Comparison of ENCODE assay signal across 27 cellular contexts in genomic region chr11:66904561-66904960, GRCh38. TPM values are rescaled to one million over a fixed set of nuclear protein-coding genes. Genes with fewer than 3 reads are reported as not detected.
DNase-seq lines count a peak whose midpoint lies in the region; ATAC-seq, FAIRE-seq and TF ChIP-seq lines count a peak whose summit lies in the region.
"Had no signal": no experiment of that assay in that cellular context is flagged by ENCODE, and none has a peak within 500 bp of the region (broad histone marks: within the 10 kb centered on the region; RNA-seq: fewer than 3 reads in every experiment).

No MANE protein-coding gene starts in this region.

- POLR2A ChIA-PET in SK-N-SH (lab: Yijun Ruan, JAX): no interaction called here

- no peaks in the 10 kb centered on the region for H3K4me1 ChIP-seq in SK-N-SH (ENCODE audit: control insufficient read depth in 1 of 2, insufficient read depth in 2 of 2, low read depth in 1 of 2, low read length in 1 of 2)

- no peaks in the 10 kb centered on the region for H3K9me3 ChIP-seq in SK-N-SH
- H3K9me3 ChIP-seq: MG63 had no signal

- CTCF ChIA-PET in SK-N-SH (lab: Yijun Ruan, JAX): no interaction called here

- in situ Hi-C loops in astrocyte of the spinal cord (cut with HindIII; ENCODE audit: low sequenced_read_pairs): no loop called here

- TF ChIP-seq RAD21 in SK-N-SH (IDR thresholded peaks at IDR 0.05; ENCODE audit: low read length): no peak

- H3K36me3 Mint-ChIP-seq in activated CD4-positive, alpha-beta T cell treated with anti-CD3 and anti-CD28 coated beads, Interleukin-2, amount 10 ng/mL, durations not matched to agents 24 days and 14 days (ENCODE audit: low read depth): no peaks in the 10 kb centered on the region
- H3K36me3 Mint-ChIP-seq: activated naive CD4-positive, alpha-beta T cell treated with anti-CD3 and anti-CD28 coated beads, Interleukin-2, amount 50 U/mL, for 24 hours; CD4-positive, alpha-beta memory T cell had no signal

- H3F3A ChIP-seq in SK-N-SH (replicated peaks; ENCODE audit: insufficient read depth): no peaks in the 10 kb centered on the region

- no peak overlapping the region for H3K9ac ChIP-seq in SK-N-SH

- no peaks in the 10 kb centered on the region for H4K20me1 ChIP-seq in SK-N-SH (ENCODE audit: insufficient read depth)

- H3K27me3 ChIP-seq in SK-N-SH (ENCODE audit: insufficient read depth): no peaks in the 10 kb centered on the region
- H3K27me3 ChIP-seq: dorsolateral prefrontal cortex, MG63 had no signal

- no peak overlapping the region for H3K27ac ChIP-seq in SK-N-SH (ENCODE audit: low read depth in 2 of 2, low read length in 1 of 2)
- H3K27ac ChIP-seq: SK-N-MC had no signal

- H3K36me3 ChIP-seq in SK-N-SH (replicated peaks in 1 of 2; ENCODE audit: control insufficient read depth in 1 of 2, insufficient read depth in 2 of 2, low read length in 1 of 2): no peaks in the 10 kb centered on the region
- H3K36me3 ChIP-seq: MG63 had no signal

- H3K27me3 Mint-ChIP-seq in activated CD4-positive, alpha-beta T cell treated with anti-CD3 and anti-CD28 coated beads, Interleukin-2, amount 10 ng/mL, durations not matched to agents 24 days and 14 days: peaks cover 2% of the 10 kb centered on the region
- H3K27me3 Mint-ChIP-seq: activated CD4-positive, alpha-beta memory T cell treated with anti-CD3 and anti-CD28 coated beads, Interleukin-2, amount 10 ng/mL, durations not matched to agents 7 days and 5 days; activated naive CD4-positive, alpha-beta T cell treated with anti-CD3 and anti-CD28 coated beads, Interleukin-2, amount 50 U/mL, for 24 hours; CD4-positive, alpha-beta memory T cell had no signal

- no peak overlapping the region for H3K4me3 Mint-ChIP-seq in activated CD4-positive, alpha-beta T cell treated with anti-CD3 and anti-CD28 coated beads, Interleukin-2, amount 10 ng/mL, durations not matched to agents 24 days and 14 days
- H3K4me3 Mint-ChIP-seq: activated CD4-positive, alpha-beta memory T cell treated with anti-CD3 and anti-CD28 coated beads, Interleukin-2, amount 10 ng/mL, durations not matched to agents 7 days and 5 days; activated naive CD4-positive, alpha-beta T cell treated with anti-CD3 and anti-CD28 coated beads, Interleukin-2, amount 50 U/mL, for 24 hours; CD4-positive, alpha-beta memory T cell; nephron progenitor cell had no signal

- H2AFZ ChIP-seq in SK-N-SH (ENCODE audit: low read depth): no peak overlapping the region

- 87% methylated on average over 6 of the region's 6 CpGs for WGBS in SK-N-SH (ENCODE audit: low lambda C conversion rate)

- H3K4me3 ChIP-seq in SK-N-SH (ENCODE audit: low read depth in 2 of 2, low read length in 1 of 2): no peak overlapping the region
- no peak overlapping the region for H3K4me3 ChIP-seq in astrocyte of the spinal cord (ENCODE audit: low read depth, low read length)
- H3K4me3 ChIP-seq: dorsolateral prefrontal cortex, K562, MG63, SK-N-MC, smooth muscle cell had no signal

- TF ChIP-seq EP300 in SK-N-SH (IDR thresholded peaks at IDR 0.05; ENCODE audit: borderline replicate concordance in 1 of 2, low read depth in 1 of 2, low read length in 1 of 2): no peak

- no peak overlapping the region for H3K27ac Mint-ChIP-seq in activated CD4-positive, alpha-beta T cell treated with anti-CD3 and anti-CD28 coated beads, Interleukin-2, amount 10 ng/mL, durations not matched to agents 24 days and 14 days
- H3K27ac Mint-ChIP-seq: activated CD4-positive, alpha-beta memory T cell treated with anti-CD3 and anti-CD28 coated beads, Interleukin-2, amount 10 ng/mL, durations not matched to agents 7 days and 5 days; activated naive CD4-positive, alpha-beta T cell treated with anti-CD3 and anti-CD28 coated beads, Interleukin-2, amount 50 U/mL, for 24 hours; activated T-helper 2 cell treated with anti-CD3 and anti-CD28 coated beads, Interferon-gamma antibody, Interleukin-2, Interleukin-4, amounts not matched to agents 10 μg/mL and 5 μg/mL and 100 μg/mL, durations not matched to agents 14 hours and 24 hours and 36 hours; nephron progenitor cell had no signal

- intact Hi-C loops in activated CD4-positive, alpha-beta T cell treated with anti-CD3 and anti-CD28 coated beads, Interleukin-2, amount 10 ng/mL, durations not matched to agents 24 days and 14 days (cut with micrococcal nuclease): no loop called here

- peak; percentile 7 for DNase-seq in SK-N-SH
- DNase-seq in astrocyte of the spinal cord (ENCODE audit: low read depth, low spot score): peak; percentile 62
- peak; percentile 55 for DNase-seq in iris pigment epithelial cell (ENCODE audit: low read depth)
- no peak for DNase-seq in activated CD4-positive, alpha-beta T cell treated with anti-CD3 and anti-CD28 coated beads, Interleukin-2, amount 10 ng/mL, durations not matched to agents 24 days and 14 days
- no peak for DNase-seq in activated CD8-positive, alpha-beta memory T cell treated with anti-CD3 and anti-CD28 coated beads, Interleukin-2, amount 50 U/mL, for 4 hours
- no peak for DNase-seq in amniotic stem cell (lab: John Stamatoyannopoulos, UW)
- DNase-seq in HTR-8/SVneo (ENCODE audit: insufficient read length, low spot score): no peak
- DNase-seq: 8988T; activated CD4-positive, alpha-beta memory T cell treated with anti-CD3 and anti-CD28 coated beads, Interleukin-2, amount 10 ng/mL, durations not matched to agents 7 days and 5 days; activated CD4-positive, CD25-positive, alpha-beta regulatory T cell treated with anti-CD3 and anti-CD28 coated beads, Interleukin-2, amount 50 U/mL, for 72 hours; AML-193; anterior cingulate cortex; CD4-positive, alpha-beta memory T cell; dorsolateral prefrontal cortex; glutamatergic neuron; NCI-H1105 treated with DMSO at 0.1 percent for 48 hours; nephron progenitor cell; RPMI8226; T-helper 2 cell had no signal

- H3K4me2 ChIP-seq in SK-N-SH: no peak overlapping the region
- H3K4me2 ChIP-seq: smooth muscle cell had no signal

- ATAC-seq in SK-N-SH treated with all-trans-retinoic acid at 6 μM for 48 hours: no peak

- H3K9me3 Mint-ChIP-seq in activated CD4-positive, alpha-beta T cell treated with anti-CD3 and anti-CD28 coated beads, Interleukin-2, amount 10 ng/mL, durations not matched to agents 24 days and 14 days: no peaks in the 10 kb centered on the region
- H3K9me3 Mint-ChIP-seq: activated CD4-positive, alpha-beta memory T cell treated with anti-CD3 and anti-CD28 coated beads, Interleukin-2, amount 10 ng/mL, durations not matched to agents 7 days and 5 days; activated naive CD4-positive, alpha-beta T cell treated with anti-CD3 and anti-CD28 coated beads, Interleukin-2, amount 50 U/mL, for 24 hours; activated T-helper 2 cell treated with anti-CD3 and anti-CD28 coated beads, Interferon-gamma antibody, Interleukin-2, Interleukin-4, amounts not matched to agents 10 μg/mL and 5 μg/mL and 100 μg/mL, durations not matched to agents 14 hours and 24 hours and 36 hours; CD4-positive, alpha-beta memory T cell; nephron progenitor cell had no signal

- FAIRE-seq in HTR-8/SVneo (lab: Jason Lieb, UNC): no peak
- FAIRE-seq: H54, K562 had no signal

- TF ChIP-seq CTCF in SK-N-SH (IDR thresholded peaks at IDR 0.05): no peak
- no peak for TF ChIP-seq CTCF in astrocyte of the spinal cord (IDR thresholded peaks at IDR 0.05; ENCODE audit: low read depth, low read length)

- no peaks in the 10 kb centered on the region for H3K4me1 Mint-ChIP-seq in activated CD4-positive, alpha-beta T cell treated with anti-CD3 and anti-CD28 coated beads, Interleukin-2, amount 10 ng/mL, durations not matched to agents 24 days and 14 days
- H3K4me1 Mint-ChIP-seq: activated CD4-positive, alpha-beta memory T cell treated with anti-CD3 and anti-CD28 coated beads, Interleukin-2, amount 10 ng/mL, durations not matched to agents 7 days and 5 days; activated naive CD4-positive, alpha-beta T cell treated with anti-CD3 and anti-CD28 coated beads, Interleukin-2, amount 50 U/mL, for 24 hours; CD4-positive, alpha-beta memory T cell had no signal

- no peaks in the 10 kb centered on the region for H3K79me2 ChIP-seq in SK-N-SH (ENCODE audit: insufficient read depth)

- H3K9me2 ChIP-seq in SK-N-SH: no peaks in the 10 kb centered on the region

TF ChIP-seq in SK-N-SH, 30 proteins besides CTCF, POLR2A, EP300 and RAD21 (continues in another document):
- TF ChIP-seq MAX (IDR thresholded peaks at IDR 0.05; ENCODE audit: low read depth): no peak

TF ChIP-seq in SK-N-SH treated with all-trans-retinoic acid at 6 μM for 48 hours, 23 proteins besides CTCF, POLR2A, EP300 and RAD21:
- TF ChIP-seq BACH2 (CRISPR knock-in tag; IDR thresholded peaks at IDR 0.05; ENCODE audit: borderline replicate concordance) (no peak), CSRNP3 (CRISPR knock-in tag; IDR thresholded peaks at IDR 0.05) (no peak), ISL1 (CRISPR knock-in tag; IDR thresholded peaks at IDR 0.05) (no peak)

RNA-seq across cellular contexts. Expression of gene LRFN4, which starts 47.7 kb away (rescaled TPM):
- polyA plus RNA-seq in SK-N-SH (2012; rRNA removed): 15.9 and 25.4 TPM in 2 replicates
- 4.1 and 9.4 TPM in 2 replicates for polyA plus RNA-seq in SK-N-SH (2012; cell fraction: cytosol; rRNA removed)
- 35.8 and 37.4 TPM in 2 replicates for polyA plus RNA-seq in SK-N-SH (2012; cell fraction: nucleus; rRNA removed)
- total RNA-seq in activated CD4-positive, alpha-beta T cell treated with anti-CD3 and anti-CD28 coated beads, Interleukin-2, amount 10 ng/mL, durations not matched to agents 24 days and 14 days: 51.9 and 55.6 TPM in 2 replicates

RNA-seq across cellular contexts. Expression of gene PC, which starts 53.6 kb away (rescaled TPM):
- 9.7 and 11.8 TPM in 2 replicates for polyA plus RNA-seq in SK-N-SH (2012; rRNA removed)
- polyA plus RNA-seq in SK-N-SH (2012; cell fraction: cytosol; rRNA removed): 4.5 and 6.9 TPM in 2 replicates
- 19.9 and 39.1 TPM in 2 replicates for polyA plus RNA-seq in SK-N-SH (2012; cell fraction: nucleus; rRNA removed)
- total RNA-seq in activated CD4-positive, alpha-beta T cell treated with anti-CD3 and anti-CD28 coated beads, Interleukin-2, amount 10 ng/mL, durations not matched to agents 24 days and 14 days: 13.1 and 15.7 TPM in 2 replicates

Comparison
In these comparisons a context has a peak if more than half of its experiments do, and no peak if none do; other contexts are left out.
1. DNase-seq: peak in SK-N-SH (single experiment), astrocyte of the spinal cord (single experiment) and iris pigment epithelial cell (single experiment); none in activated CD4-positive, alpha-beta T cell treated with anti-CD3 and anti-CD28 coated beads, Interleukin-2, amount 10 ng/mL, durations not matched to agents 24 days and 14 days (single experiment), activated CD8-positive, alpha-beta memory T cell treated with anti-CD3 and anti-CD28 coated beads, Interleukin-2, amount 50 U/mL, for 4 hours (single experiment), amniotic stem cell (single experiment) and HTR-8/SVneo (single experiment).